In the genomic region with DNA sequence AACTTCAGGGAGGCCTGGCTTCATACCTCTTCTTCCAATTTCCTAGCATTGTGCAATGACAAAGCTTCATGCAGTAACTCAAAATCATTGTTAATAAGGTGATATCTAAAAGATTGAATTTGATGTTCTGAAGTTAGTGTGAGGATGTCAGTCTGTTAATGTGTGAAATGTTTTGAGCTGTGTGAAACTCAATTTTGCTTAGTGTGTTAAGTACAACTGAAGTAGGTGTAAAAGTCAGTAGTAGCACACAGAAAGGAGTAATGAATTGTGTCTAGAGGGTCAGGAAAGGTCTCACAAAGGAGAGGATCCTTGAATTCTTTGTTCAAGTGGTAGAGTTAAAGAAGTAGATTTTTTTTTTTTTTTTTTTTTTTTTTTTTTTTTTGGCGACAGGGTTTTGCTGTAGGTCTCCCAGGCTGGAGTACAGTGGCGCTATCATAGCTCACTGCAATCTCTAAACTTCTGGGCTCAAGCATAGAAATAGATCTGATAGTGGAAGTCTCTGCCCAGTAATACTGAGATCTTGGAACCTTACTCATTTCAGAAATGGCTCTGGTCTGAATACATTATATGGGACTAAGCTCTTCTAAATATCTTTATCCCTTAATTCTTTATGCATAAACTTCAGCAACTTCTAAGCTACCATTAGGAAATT, we compare ENCODE assay signal across 12 cellular contexts.
DNase-seq lines count a peak whose midpoint lies in the region; ATAC-seq lines count a peak whose summit lies in the region.
"Had no signal": no experiment of that assay in that cellular context is flagged by ENCODE, and none has a peak within 500 bp of the region (broad histone marks: within the 10 kb centered on the region; RNA-seq: fewer than 3 reads in every experiment).

No MANE protein-coding gene starts in this region.

- H3K4me1 Mint-ChIP-seq in activated naive CD8-positive, alpha-beta T cell treated with anti-CD3 and anti-CD28 coated beads, Interleukin-2, amount 50 U/mL, for 24 hours = peaks cover 70% of the 10 kb centered on the region

- no peak for DNase-seq in activated naive CD8-positive, alpha-beta T cell treated with anti-CD3 and anti-CD28 coated beads, Interleukin-2, amount 50 U/mL, for 24 hours
- no peak for DNase-seq in superior temporal gyrus (ENCODE audit: extremely low spot score)
- DNase-seq in posterior cingulate gyrus = no peak
- no peak for DNase-seq in stimulated activated CD8-positive, alpha-beta memory T cell treated with anti-CD3 and anti-CD28 coated beads, Interleukin-4, amount 100 ng/mL, for 48 hours
- DNase-seq in NCI-H146 treated with DMSO at 0.1 percent for 48 hours (lab: John Stamatoyannopoulos, UW; ENCODE audit: unreplicated experiment) = no peak
- DNase-seq: activated naive CD4-positive, alpha-beta T cell treated with anti-CD3 and anti-CD28 coated beads, Interleukin-2, amount 50 U/mL, for 16 hours; kidney glomerular epithelial cell; NCI-H524 treated with DMSO at 0.1 percent for 48 hours had no signal

- ATAC-seq in GM18520 (IDR thresholded peaks at IDR 0.05; ENCODE audit: unreplicated experiment) = peak; percentile 63
- peak; percentile 76 for ATAC-seq in GM21447 (IDR thresholded peaks at IDR 0.05; ENCODE audit: unreplicated experiment)
- peak; percentile 64 for ATAC-seq in HG03103 (IDR thresholded peaks at IDR 0.05; ENCODE audit: low read depth, unreplicated experiment)
- peak; percentile 70 for ATAC-seq in activated naive CD8-positive, alpha-beta T cell treated with anti-CD3 and anti-CD28 coated beads, Interleukin-2, amount 50 U/mL, for 24 hours

- H3K9me3 Mint-ChIP-seq in activated naive CD8-positive, alpha-beta T cell treated with anti-CD3 and anti-CD28 coated beads, Interleukin-2, amount 50 U/mL, for 24 hours = no peaks in the 10 kb centered on the region

- peaks cover 26% of the 10 kb centered on the region for H3K36me3 Mint-ChIP-seq in activated naive CD8-positive, alpha-beta T cell treated with anti-CD3 and anti-CD28 coated beads, Interleukin-2, amount 50 U/mL, for 24 hours (ENCODE audit: low read depth)

- H3K27me3 Mint-ChIP-seq in activated naive CD8-positive, alpha-beta T cell treated with anti-CD3 and anti-CD28 coated beads, Interleukin-2, amount 50 U/mL, for 24 hours = no peaks in the 10 kb centered on the region

- intact Hi-C loops in posterior cingulate gyrus (cut with DNase I) = no loop called here

- H3K27ac Mint-ChIP-seq in activated naive CD8-positive, alpha-beta T cell treated with anti-CD3 and anti-CD28 coated beads, Interleukin-2, amount 50 U/mL, for 24 hours = peak overlapping the region; percentile 29
- H3K27ac Mint-ChIP-seq: progenitor cell of endocrine pancreas had no signal

- H3K4me3 Mint-ChIP-seq in activated naive CD8-positive, alpha-beta T cell treated with anti-CD3 and anti-CD28 coated beads, Interleukin-2, amount 50 U/mL, for 24 hours = no peak overlapping the region
